Comparison of ENCODE assay signal across 20 cellular contexts in genomic region chr2:232282486-232282885, GRCh38.
DNase-seq lines count a peak whose midpoint lies in the region; TF ChIP-seq lines count a peak whose summit lies in the region.
"Had no signal": no experiment of that assay in that cellular context is flagged by ENCODE, and none has a peak within 500 bp of the region (broad histone marks: within the 10 kb centered on the region; RNA-seq: fewer than 3 reads in every experiment).

No MANE protein-coding gene starts in this region.

- H3K27ac ChIP-seq in ectodermal cell (ENCODE audit: insufficient read depth, low read depth, low read length, poor library complexity, severe bottlenecking) (peak overlapping the region; percentile 75), thyroid gland (no peak overlapping the region)
- H3K27ac ChIP-seq: 22Rv1; A549; BLaER1 treated with 17β-estradiol and CSF1 and Interleukin-3, amounts not matched to agents 10 nM and 100 nM; GM23248 had no signal

- no peak for TF ChIP-seq POLR2A in thyroid gland (IDR thresholded peaks at IDR 0.05)

- WGBS in ectodermal cell, 2 experiments = 81% methylated on average over 7 of the region's 7 CpGs
- 89 to 95% methylated on average over 7 of the region's 7 CpGs for WGBS in thyroid gland, 2 donors

- no peaks in the 10 kb centered on the region for H3K27me3 ChIP-seq in ectodermal cell (ENCODE audit: control insufficient read depth, insufficient read depth, low read length, poor library complexity, severe bottlenecking)
- no peaks in the 10 kb centered on the region for H3K27me3 ChIP-seq in thyroid gland
- H3K27me3 ChIP-seq: BLaER1 treated with 17β-estradiol and CSF1 and Interleukin-3, amounts not matched to agents 10 nM and 100 nM had no signal

- H3K4me1 Mint-ChIP-seq in nephron progenitor cell = peaks cover 70% of the 10 kb centered on the region
- H3K4me1 Mint-ChIP-seq in immature natural killer cell = peaks cover 10 to 16% of the 10 kb centered on the region in 2 donors
- H3K4me1 Mint-ChIP-seq: B cell had no signal

- peak; percentile 45 for DNase-seq in Ammon's horn (ENCODE audit: low spot score)
- DNase-seq in nephron progenitor cell = no peak
- peak; percentile 69 for DNase-seq in retina
- no peak for DNase-seq in immature natural killer cell
- no peak for DNase-seq in thyroid gland
- no peak for DNase-seq in AG20443 (ENCODE audit: low spot score)
- DNase-seq: CD8-positive, alpha-beta memory T cell; COR-L47; DMS 273 treated with DMSO at 0.1 percent for 48 hours; DMS53; DND-41; EL; GM23248 had no signal

- intact Hi-C loops in thyroid gland (cut with DNase I) = no loop called here

- H3K9me3 ChIP-seq in ectodermal cell (ENCODE audit: control insufficient read depth, low read length) (no peaks in the 10 kb centered on the region), thyroid gland (no peaks in the 10 kb centered on the region)
- H3K9me3 ChIP-seq: A549, HAP-1 had no signal

- H3K4me3 ChIP-seq in ectodermal cell (ENCODE audit: insufficient read depth, low read depth, low read length) (no peak overlapping the region), thyroid gland (replicated peaks in 1 of 3) (no peak overlapping the region)
- H3K4me3 ChIP-seq: A549; BLaER1 treated with 17β-estradiol and CSF1 and Interleukin-3, amounts not matched to agents 10 nM and 100 nM; GM23248; HAP-1 had no signal

- TF ChIP-seq CTCF in nephron progenitor cell (IDR thresholded peaks at IDR 0.05) (no peak), thyroid gland (IDR thresholded peaks at IDR 0.05) (no peak)

- H3K9me3 Mint-ChIP-seq in nephron progenitor cell = peaks cover 18% of the 10 kb centered on the region
- H3K9me3 Mint-ChIP-seq in immature natural killer cell = no peaks in the 10 kb centered on the region

- H3K27ac Mint-ChIP-seq in nephron progenitor cell (peak overlapping the region; percentile 89), immature natural killer cell (no peak overlapping the region)
- H3K27ac Mint-ChIP-seq: B cell, IgD-negative memory B cell had no signal

- peaks cover 39% of the 10 kb centered on the region for H3K36me3 Mint-ChIP-seq in nephron progenitor cell (ENCODE audit: low read depth)
- peaks cover 7 to 22% (median 15%) of the 10 kb centered on the region in 3 donors for H3K36me3 Mint-ChIP-seq in immature natural killer cell

- H3K36me3 ChIP-seq in ectodermal cell (ENCODE audit: control insufficient read depth, insufficient read depth, low read length) (no peaks in the 10 kb centered on the region), thyroid gland (no peaks in the 10 kb centered on the region)
- H3K36me3 ChIP-seq: HAP-1 had no signal

- H3K4me1 ChIP-seq in ectodermal cell (ENCODE audit: control insufficient read depth, insufficient read depth, low read length) (peaks cover 14% of the 10 kb centered on the region), thyroid gland (peaks cover 2 to 10% of the 10 kb centered on the region in 2 donors)
- H3K4me1 ChIP-seq: A549, HAP-1 had no signal

- peaks cover 6% of the 10 kb centered on the region for H3K27me3 Mint-ChIP-seq in nephron progenitor cell (ENCODE audit: low read depth, poor library complexity)
- H3K27me3 Mint-ChIP-seq in immature natural killer cell (ENCODE audit: low read depth in 3 of 3) = peaks cover 0 to 5% (median 0%) of the 10 kb centered on the region in 3 donors
- H3K27me3 Mint-ChIP-seq: B cell; CD8-positive, alpha-beta memory T cell; IgD-negative memory B cell had no signal

- no peak overlapping the region for H3K4me3 Mint-ChIP-seq in nephron progenitor cell
- H3K4me3 Mint-ChIP-seq in immature natural killer cell = no peak overlapping the region
- H3K4me3 Mint-ChIP-seq: B cell; CD8-positive, alpha-beta memory T cell; IgD-negative memory B cell had no signal

Comparison
In these comparisons a context has a peak if more than half of its experiments do, and no peak if none do; other contexts are left out.
1. DNase-seq: peak in Ammon's horn (single experiment) and retina (single experiment); none in nephron progenitor cell (single experiment), immature natural killer cell (0 of 3), thyroid gland (0 of 2) and AG20443 (single experiment).